In the genomic region with DNA sequence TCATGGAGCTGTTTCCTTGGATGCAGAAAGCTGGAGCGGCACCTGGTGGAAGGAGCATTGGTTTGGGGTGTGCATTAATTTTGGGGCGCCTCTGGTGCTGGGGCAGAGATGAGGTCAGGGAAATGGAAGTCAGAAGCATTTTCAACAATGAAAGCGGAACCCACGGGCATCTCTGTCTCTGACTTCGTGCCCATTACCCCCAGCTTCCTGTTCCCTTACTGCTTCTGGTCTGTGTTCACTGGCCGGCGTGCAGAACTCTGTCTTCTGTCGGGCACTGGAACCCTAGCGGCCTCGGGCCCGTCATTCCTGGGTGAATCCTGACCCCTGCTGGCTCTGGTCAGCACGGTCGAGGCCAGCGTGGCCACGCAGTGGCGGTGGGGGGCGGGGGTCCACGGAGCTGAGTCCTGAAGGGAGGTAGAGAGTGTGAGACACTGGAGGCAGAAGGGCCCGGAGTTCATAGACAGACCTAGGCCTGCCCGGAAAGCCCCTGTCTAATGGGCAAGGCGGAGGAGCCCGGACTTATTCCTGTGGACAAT, we compare ENCODE assay signal across 8 cellular contexts. TPM values are rescaled to one million over a fixed set of nuclear protein-coding genes. Genes with fewer than 3 reads are reported as not detected.
DNase-seq lines count a peak whose midpoint lies in the region; ATAC-seq, FAIRE-seq and TF ChIP-seq lines count a peak whose summit lies in the region.

No MANE protein-coding gene starts in this region.

- DNase-seq in COLO668 (lab: John Stamatoyannopoulos, UW; ENCODE audit: unreplicated experiment) (peak; percentile 59), HTR-8/SVneo (ENCODE audit: insufficient read length, low spot score) (peak; percentile 49), Right ventricle myocardium inferior (ENCODE audit: missing footprints) (peak; percentile 94), posterior cingulate gyrus (peak in 9 of 10 donors; percentile 54 to 95 (median 74)), NCI-H1930 (lab: John Stamatoyannopoulos, UW) (no peak)
- DNase-seq in activated CD8-positive, alpha-beta memory T cell treated with anti-CD3 and anti-CD28 coated beads, Interleukin-2, amount 50 U/mL, for 4 hours = no peak

- TF ChIP-seq CTCF in WI38 (IDR thresholded peaks at IDR 0.05; ENCODE audit: low read depth, low read length) = peak; percentile 48

- no peak overlapping the region for H3K4me3 ChIP-seq in WI38 (ENCODE audit: low read depth, low read length)

- ATAC-seq in Right ventricle myocardium inferior (peak; percentile 91), GM19463 (IDR thresholded peaks at IDR 0.05; ENCODE audit: unreplicated experiment) (no peak)

- intact Hi-C loops in Right ventricle myocardium inferior (cut with DNase I) = loop anchor here (1.0 to 2.0 kb wide), 2 partner anchors 41 to 160 kb away; no protein-coding TSS in a partner anchor
- intact Hi-C loops in posterior cingulate gyrus (cut with DNase I) = loop anchor here (1.0 to 5.0 kb wide), 2 partner anchors 39 to 80 kb away; partner anchors contain the start of genes PLEKHJ1 and SF3A2

- no peak for FAIRE-seq in HTR-8/SVneo (lab: Jason Lieb, UNC)

RNA-seq across cellular contexts. Expression of gene LINGO3, which starts 7.9 kb away (rescaled TPM):
- total RNA-seq in Right ventricle myocardium inferior = not detected

RNA-seq across cellular contexts. Expression of gene LSM7, which starts 12.5 kb away (rescaled TPM):
- 46.7 TPM for total RNA-seq in Right ventricle myocardium inferior

RNA-seq across cellular contexts. Expression of gene SPPL2B, which starts 12.6 kb away (rescaled TPM):
- total RNA-seq in Right ventricle myocardium inferior = 24.9 TPM

RNA-seq across cellular contexts. Expression of gene PEAK3, which starts 33.9 kb away (rescaled TPM):
- total RNA-seq in Right ventricle myocardium inferior = 0.68 TPM

RNA-seq across cellular contexts. Expression of gene TMPRSS9, which starts 44.2 kb away (rescaled TPM):
- total RNA-seq in Right ventricle myocardium inferior = not detected

Comparison
In these comparisons a context has a peak if more than half of its experiments do, and no peak if none do; other contexts are left out.
1. DNase-seq: peak in COLO668 (single experiment), HTR-8/SVneo (single experiment), Right ventricle myocardium inferior (single experiment) and posterior cingulate gyrus (9 of 10); none in NCI-H1930 (0 of 2) and activated CD8-positive, alpha-beta memory T cell treated with anti-CD3 and anti-CD28 coated beads, Interleukin-2, amount 50 U/mL, for 4 hours (single experiment).